ENCODE assay signal across 26 cellular contexts in genomic region chr7:149701495-149702240, GRCh38.
"Had no signal": no experiment of that assay in that cellular context is flagged by ENCODE, and none has a peak within 500 bp of the region (broad histone marks: within the 10 kb centered on the region; RNA-seq: fewer than 3 reads in every experiment).

No MANE protein-coding gene starts in this region.

- H3K4me1 ChIP-seq: ascending aorta, breast epithelium, colonic mucosa had no signal

- ATAC-seq: activated CD4-positive, alpha-beta T cell treated with anti-CD3 and anti-CD28 coated beads for 36 hours; activated CD8-positive, alpha-beta memory T cell treated with anti-CD3 and anti-CD28 coated beads, Interleukin-2, amount 10 ng/mL, durations not matched to agents 7 days and 5 days; activated CD8-positive, alpha-beta T cell treated with anti-CD3 and anti-CD28 coated beads, Interleukin-2, amount 10 ng/mL, durations not matched to agents 7 days and 5 days; activated naive CD4-positive, alpha-beta T cell treated with anti-CD3 and anti-CD28 coated beads, Interleukin-2, amount 50 U/mL, for 72 hours; activated T-cell treated with anti-CD3 and anti-CD28 coated beads, Interleukin-2, amount 50 U/mL, for 72 hours had no signal

- H3K27me3 ChIP-seq: ascending aorta, breast epithelium, cardiac muscle cell, colonic mucosa had no signal

- H3K9me3 ChIP-seq: ascending aorta, colonic mucosa had no signal

- H3K36me3 ChIP-seq: ascending aorta, breast epithelium, cardiac muscle cell, colonic mucosa had no signal

- H3K27ac ChIP-seq: ascending aorta, breast epithelium, cardiac muscle cell, colonic mucosa, epithelial cell of prostate had no signal

- DNase-seq: activated CD4-positive, alpha-beta memory T cell treated with anti-CD3 and anti-CD28 coated beads for 36 hours; activated CD4-positive, alpha-beta T cell treated with anti-CD3 and anti-CD28 coated beads for 36 hours; activated CD4-positive, alpha-beta T cell treated with anti-CD3 and anti-CD28 coated beads, Interleukin-2, amount 10 ng/mL, durations not matched to agents 24 days and 14 days; activated CD4-positive, CD25-positive, alpha-beta regulatory T cell; activated CD4-positive, CD25-positive, alpha-beta regulatory T cell treated with anti-CD3 and anti-CD28 coated beads, Interleukin-2, amount 50 U/mL, for 72 hours; activated CD8-positive, alpha-beta memory T cell treated with anti-CD3 and anti-CD28 coated beads, Interleukin-2, amount 10 ng/mL, durations not matched to agents 7 days and 5 days; activated CD8-positive, alpha-beta memory T cell treated with anti-CD3 and anti-CD28 coated beads, Interleukin-2, amount 50 U/mL, for 4 hours; activated CD8-positive, alpha-beta T cell treated with anti-CD3 and anti-CD28 coated beads, Interleukin-2, amount 10 ng/mL, durations not matched to agents 7 days and 5 days; activated gamma-delta T cell; activated naive CD4-positive, alpha-beta T cell; activated naive CD4-positive, alpha-beta T cell treated with anti-CD3 and anti-CD28 coated beads, Interleukin-2, amount 10 ng/mL, durations not matched to agents 7 days and 5 days; activated naive CD8-positive, alpha-beta T cell treated with anti-CD3 and anti-CD28 coated beads, Interleukin-2, amount 10 ng/mL, durations not matched to agents 7 days and 5 days; activated T-cell treated with anti-CD3 and anti-CD28 coated beads, Interleukin-2, amount 50 U/mL, for 24 hours; activated T-cell treated with anti-CD3 and anti-CD28 coated beads, Interleukin-2, amount 50 U/mL, for 72 hours; central memory CD4-positive, alpha-beta T cell; cerebellar nuclear complex; colonic mucosa; effector CD8-positive, alpha-beta T cell; foreskin fibroblast; glutamatergic neuron; T-helper 2 cell had no signal

- H3K4me3 ChIP-seq: ascending aorta, breast epithelium, cardiac muscle cell, colonic mucosa had no signal
